ENCODE assay signal across 22 cellular contexts in genomic region chr2:150924862-150925261, GRCh38.
"Had no signal": no experiment of that assay in that cellular context is flagged by ENCODE, and none has a peak within 500 bp of the region (broad histone marks: within the 10 kb centered on the region; RNA-seq: fewer than 3 reads in every experiment).

No MANE protein-coding gene starts in this region.

- H3K36me3 Mint-ChIP-seq: activated CD8-positive, alpha-beta memory T cell treated with anti-CD3 and anti-CD28 coated beads, Interleukin-2, amount 10 ng/mL, durations not matched to agents 7 days and 5 days; activated naive CD4-positive, alpha-beta T cell treated with anti-CD3 and anti-CD28 coated beads, Interleukin-2, amount 10 ng/mL, durations not matched to agents 7 days and 5 days; naive thymus-derived CD4-positive, alpha-beta T cell had no signal

- H3K9me3 ChIP-seq: left lung, pancreas, psoas muscle, thyroid gland had no signal

- DNase-seq: activated CD4-positive, alpha-beta T cell treated with anti-CD3 and anti-CD28 coated beads, Interleukin-2, amount 10 ng/mL, durations not matched to agents 24 days and 14 days; activated CD8-positive, alpha-beta memory T cell treated with anti-CD3 and anti-CD28 coated beads, Interleukin-2, amount 10 ng/mL, durations not matched to agents 7 days and 5 days; activated CD8-positive, alpha-beta T cell treated with anti-CD3 and anti-CD28 coated beads for 36 hours; activated effector memory CD4-positive, alpha-beta T cell treated with anti-CD3 and anti-CD28 coated beads, Interleukin-2, amount 50 U/mL, for 16 hours; activated naive CD4-positive, alpha-beta T cell treated with anti-CD3 and anti-CD28 coated beads, Interleukin-2, amount 10 ng/mL, durations not matched to agents 7 days and 5 days; activated T-cell treated with anti-CD3 and anti-CD28 coated beads for 4 hours; amygdala; cortex of kidney; kidney; left lung; naive thymus-derived CD4-positive, alpha-beta T cell; pancreas; psoas muscle; right cardiac atrium; stimulated activated CD4-positive, alpha-beta T cell treated with anti-CD3 and anti-CD28 coated beads, Interleukin-1b, Interleukin-23, amount 100 ng/mL, for 48 hours; substantia nigra; thyroid gland had no signal

- H3K4me1 Mint-ChIP-seq: activated CD4-positive, alpha-beta T cell treated with anti-CD3 and anti-CD28 coated beads, Interleukin-2, amount 10 ng/mL, durations not matched to agents 24 days and 14 days; activated CD8-positive, alpha-beta memory T cell treated with anti-CD3 and anti-CD28 coated beads, Interleukin-2, amount 10 ng/mL, durations not matched to agents 7 days and 5 days; activated naive CD4-positive, alpha-beta T cell treated with anti-CD3 and anti-CD28 coated beads, Interleukin-2, amount 10 ng/mL, durations not matched to agents 7 days and 5 days; naive thymus-derived CD4-positive, alpha-beta T cell had no signal

- ATAC-seq: activated CD4-positive, CD25-positive, alpha-beta regulatory T cell treated with anti-CD3 and anti-CD28 coated beads, Interleukin-2, amount 50 U/mL, for 24 hours; activated CD8-positive, alpha-beta memory T cell treated with anti-CD3 and anti-CD28 coated beads, Interleukin-2, amount 10 ng/mL, durations not matched to agents 7 days and 5 days; activated CD8-positive, alpha-beta T cell treated with anti-CD3 and anti-CD28 coated beads for 36 hours; left lung; naive thymus-derived CD4-positive, alpha-beta T cell; pancreas; psoas muscle; right cardiac atrium had no signal

- H3K9me3 Mint-ChIP-seq: activated CD4-positive, alpha-beta T cell treated with anti-CD3 and anti-CD28 coated beads, Interleukin-2, amount 10 ng/mL, durations not matched to agents 24 days and 14 days; activated CD8-positive, alpha-beta T cell treated with anti-CD3 and anti-CD28 coated beads for 36 hours; activated naive CD4-positive, alpha-beta T cell treated with anti-CD3 and anti-CD28 coated beads, Interleukin-2, amount 10 ng/mL, durations not matched to agents 7 days and 5 days; stimulated activated naive CD8-positive, alpha-beta T cell treated with anti-CD3 and anti-CD28 coated beads, Interleukin-15, Interleukin-2, amounts not matched to agents 100 ng/mL and 50 ng/mL, for 24 hours had no signal

- H3K27ac ChIP-seq: cardiac muscle cell, epithelial cell of prostate, left lung, pancreas, psoas muscle, thyroid gland had no signal

- H3K27ac Mint-ChIP-seq: activated CD4-positive, alpha-beta T cell treated with anti-CD3 and anti-CD28 coated beads, Interleukin-2, amount 10 ng/mL, durations not matched to agents 24 days and 14 days; activated CD8-positive, alpha-beta memory T cell treated with anti-CD3 and anti-CD28 coated beads, Interleukin-2, amount 10 ng/mL, durations not matched to agents 7 days and 5 days; activated CD8-positive, alpha-beta T cell treated with anti-CD3 and anti-CD28 coated beads for 36 hours; activated naive CD4-positive, alpha-beta T cell treated with anti-CD3 and anti-CD28 coated beads, Interleukin-2, amount 10 ng/mL, durations not matched to agents 7 days and 5 days; naive thymus-derived CD4-positive, alpha-beta T cell; stimulated activated naive CD8-positive, alpha-beta T cell treated with anti-CD3 and anti-CD28 coated beads, Interleukin-15, Interleukin-2, amounts not matched to agents 100 ng/mL and 50 ng/mL, for 24 hours had no signal

- H3K27me3 ChIP-seq: cardiac muscle cell, left lung, pancreas, thyroid gland had no signal

- H3K27me3 Mint-ChIP-seq: activated CD4-positive, alpha-beta T cell treated with anti-CD3 and anti-CD28 coated beads, Interleukin-2, amount 10 ng/mL, durations not matched to agents 24 days and 14 days; activated CD8-positive, alpha-beta T cell treated with anti-CD3 and anti-CD28 coated beads for 36 hours; activated naive CD4-positive, alpha-beta T cell treated with anti-CD3 and anti-CD28 coated beads, Interleukin-2, amount 10 ng/mL, durations not matched to agents 7 days and 5 days; stimulated activated naive CD8-positive, alpha-beta T cell treated with anti-CD3 and anti-CD28 coated beads, Interleukin-15, Interleukin-2, amounts not matched to agents 100 ng/mL and 50 ng/mL, for 24 hours had no signal

- H3K4me3 ChIP-seq: cardiac muscle cell, left lung, lung, pancreas, psoas muscle, thyroid gland had no signal

- H3K36me3 ChIP-seq: cardiac muscle cell, left lung, pancreas, thyroid gland had no signal

- H3K4me1 ChIP-seq: left lung, pancreas, psoas muscle, thyroid gland had no signal

- H3K4me3 Mint-ChIP-seq: activated CD4-positive, alpha-beta T cell treated with anti-CD3 and anti-CD28 coated beads, Interleukin-2, amount 10 ng/mL, durations not matched to agents 24 days and 14 days; activated CD8-positive, alpha-beta memory T cell treated with anti-CD3 and anti-CD28 coated beads, Interleukin-2, amount 10 ng/mL, durations not matched to agents 7 days and 5 days; activated CD8-positive, alpha-beta T cell treated with anti-CD3 and anti-CD28 coated beads for 36 hours; activated naive CD4-positive, alpha-beta T cell treated with anti-CD3 and anti-CD28 coated beads, Interleukin-2, amount 10 ng/mL, durations not matched to agents 7 days and 5 days; naive thymus-derived CD4-positive, alpha-beta T cell; stimulated activated naive CD8-positive, alpha-beta T cell treated with anti-CD3 and anti-CD28 coated beads, Interleukin-15, Interleukin-2, amounts not matched to agents 100 ng/mL and 50 ng/mL, for 24 hours had no signal
